Comparison of ENCODE assay signal across 17 cellular contexts in the genomic region with DNA sequence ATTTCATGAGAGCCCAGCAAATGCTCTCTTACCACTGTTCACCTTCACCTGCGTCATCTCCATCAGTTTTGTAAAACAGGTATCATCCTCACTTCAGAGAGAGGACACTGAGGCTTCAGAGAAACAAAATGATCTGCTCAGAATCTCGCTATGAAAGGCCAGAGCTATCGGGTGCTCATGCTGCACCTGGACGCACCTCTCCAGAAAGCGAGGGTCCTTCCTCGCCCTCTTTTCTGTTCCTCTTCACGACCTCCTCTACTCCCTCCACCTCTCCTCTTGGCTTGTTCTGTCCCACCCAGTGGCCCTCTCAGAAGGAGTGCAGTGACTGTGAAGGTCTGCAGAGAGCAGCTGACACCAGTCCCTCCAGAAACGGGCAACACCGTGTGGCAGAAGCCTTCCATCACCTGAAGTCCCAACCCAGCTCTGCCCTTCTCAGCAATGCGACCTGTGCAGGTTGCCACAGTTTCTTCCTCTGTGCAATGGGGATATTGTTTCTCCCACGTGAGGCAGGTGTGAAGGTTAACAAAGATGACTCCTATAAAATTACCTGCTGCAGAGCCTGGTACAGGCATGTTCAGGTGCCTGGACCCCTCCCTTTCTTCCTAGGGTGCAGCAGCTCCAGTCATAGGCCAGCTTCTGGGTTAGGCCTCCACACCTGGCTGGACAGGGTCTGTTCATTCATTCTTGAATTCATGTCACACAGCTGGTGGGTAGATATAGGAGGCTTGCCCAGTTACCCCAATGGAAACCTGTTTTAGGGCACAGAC. TPM values are rescaled to one million over a fixed set of nuclear protein-coding genes. Genes with fewer than 3 reads are reported as not detected.
DNase-seq lines count a peak whose midpoint lies in the region; TF ChIP-seq lines count a peak whose summit lies in the region.
"Had no signal": no experiment of that assay in that cellular context is flagged by ENCODE, and none has a peak within 500 bp of the region (broad histone marks: within the 10 kb centered on the region; RNA-seq: fewer than 3 reads in every experiment).

No MANE protein-coding gene starts in this region.

- no peak for TF ChIP-seq CTCF in DOHH2 (IDR thresholded peaks at IDR 0.05; ENCODE audit: low read depth, low read length, poor library complexity, severe bottlenecking)
- no peak for TF ChIP-seq CTCF in sigmoid colon (IDR thresholded peaks at IDR 0.05)
- no peak for TF ChIP-seq CTCF in testis (IDR thresholded peaks at IDR 0.05)

- peaks cover 39% of the 10 kb centered on the region for H3K4me1 ChIP-seq in DOHH2 (ENCODE audit: control insufficient read depth, low read length)
- H3K4me1 ChIP-seq in sigmoid colon, result peaks cover 0 to 29% (median 20%) of the 10 kb centered on the region in 4 donors
- H3K4me1 ChIP-seq in testis, result no peaks in the 10 kb centered on the region
- H3K4me1 ChIP-seq: HAP-1 had no signal

- H3K9me3 ChIP-seq in DOHH2 (ENCODE audit: control insufficient read depth, insufficient read depth, low read length), result no peaks in the 10 kb centered on the region
- no peaks in the 10 kb centered on the region for H3K9me3 ChIP-seq in sigmoid colon
- H3K9me3 ChIP-seq in testis, result no peaks in the 10 kb centered on the region
- H3K9me3 ChIP-seq: HAP-1, MG63 had no signal

- WGBS in sigmoid colon, 2 donors, result 86 to 95% methylated on average over 11 of the region's 11 CpGs
- 94 to 95% methylated on average over 11 of the region's 11 CpGs for WGBS in testis, 2 donors

- H3K36me3 ChIP-seq in DOHH2 (ENCODE audit: control insufficient read depth, low read length) (no peaks in the 10 kb centered on the region), sigmoid colon (no peaks in the 10 kb centered on the region), testis (ENCODE audit: low read depth, missing control alignments) (no peaks in the 10 kb centered on the region)
- H3K36me3 ChIP-seq: HAP-1, MG63 had no signal

- H4K20me1 ChIP-seq in DOHH2 (ENCODE audit: control insufficient read depth, insufficient read depth, low read depth, low read length), result no peaks in the 10 kb centered on the region

- H3K4me3 Mint-ChIP-seq in IgD-negative memory B cell, result peak overlapping the region in 2 of 4 donors; percentile 30 to 84
- H3K4me3 Mint-ChIP-seq: CD4-positive, CD25-positive, alpha-beta regulatory T cell had no signal

- DNase-seq in activated CD8-positive, alpha-beta memory T cell treated with anti-CD3 and anti-CD28 coated beads, Interleukin-2, amount 50 U/mL, for 48 hours, result peak; percentile 37
- DNase-seq in sigmoid colon, result peak; percentile 46
- no peak for DNase-seq in KG1 (lab: John Stamatoyannopoulos, UW)
- DNase-seq in inferior parietal cortex (ENCODE audit: extremely low spot score), result no peak
- DNase-seq in activated CD4-positive, alpha-beta T cell treated with anti-CD3 and anti-CD28 coated beads, Interleukin-2, amount 50 U/mL, for 1 hour, result no peak
- no peak for DNase-seq in testis
- DNase-seq: NCI-H1092 treated with DMSO at 0.1 percent for 48 hours, NCI-H2081 treated with DMSO at 0.1 percent for 48 hours, NCI-H524, OCI-M1, SIG-M5 had no signal

- peak overlapping the region in 2 of 3 donors; percentile 32 to 71 for H3K27ac Mint-ChIP-seq in IgD-negative memory B cell

- peaks cover 26 to 27% (median 27%) of the 10 kb centered on the region in 3 donors for H3K4me1 Mint-ChIP-seq in IgD-negative memory B cell

- H3K9me2 ChIP-seq in DOHH2 (replicated peaks; ENCODE audit: control insufficient read depth, low read length), result no peaks in the 10 kb centered on the region

- H3K4me3 ChIP-seq in DOHH2 (ENCODE audit: low read length), result no peak overlapping the region
- H3K4me3 ChIP-seq in sigmoid colon, result no peak overlapping the region
- H3K4me3 ChIP-seq in testis, result no peak overlapping the region
- H3K4me3 ChIP-seq: HAP-1, MG63 had no signal

- H3K36me3 Mint-ChIP-seq in IgD-negative memory B cell, result no peaks in the 10 kb centered on the region

- no peaks in the 10 kb centered on the region for H3K79me2 ChIP-seq in DOHH2 (ENCODE audit: control insufficient read depth, low read length)

- no peak for TF ChIP-seq POLR2A in sigmoid colon (IDR thresholded peaks at IDR 0.05)
- no peak for TF ChIP-seq POLR2A in testis (IDR thresholded peaks at IDR 0.05)

- no peaks in the 10 kb centered on the region for H3K27me3 Mint-ChIP-seq in IgD-negative memory B cell
- H3K27me3 Mint-ChIP-seq: CD4-positive, CD25-positive, alpha-beta regulatory T cell had no signal

- intact Hi-C loops in sigmoid colon (cut with DNase I) (no loop called here), testis (cut with DNase I; ENCODE audit: low total_unique reads) (no loop called here)

- no peak for TF ChIP-seq EP300 in sigmoid colon (IDR thresholded peaks at IDR 0.05)

- peak overlapping the region; percentile 77 for H3K4me2 ChIP-seq in DOHH2 (ENCODE audit: low read length)
- H3K4me2 ChIP-seq: KMS-11 had no signal

- H3K27ac ChIP-seq in DOHH2 (ENCODE audit: low read depth, low read length) (no peak overlapping the region), sigmoid colon (no peak overlapping the region), testis (no peak overlapping the region)
- H3K27ac ChIP-seq: KMS-11 had no signal

- H3K27me3 ChIP-seq in DOHH2 (ENCODE audit: control insufficient read depth, low read length), result no peaks in the 10 kb centered on the region
- no peaks in the 10 kb centered on the region for H3K27me3 ChIP-seq in sigmoid colon
- no peaks in the 10 kb centered on the region for H3K27me3 ChIP-seq in testis
- H3K27me3 ChIP-seq: MG63 had no signal

- peaks cover 14% of the 10 kb centered on the region for H3F3A ChIP-seq in DOHH2 (ENCODE audit: control insufficient read depth, insufficient read depth)

- peaks cover 0 to 1% (median 0%) of the 10 kb centered on the region in 3 donors for H3K9me3 Mint-ChIP-seq in IgD-negative memory B cell
- H3K9me3 Mint-ChIP-seq: CD4-positive, CD25-positive, alpha-beta regulatory T cell had no signal

RNA-seq across cellular contexts. Expression of gene ANGPTL2, which starts 45.3 kb away (rescaled TPM):
- 0.08 TPM for polyA plus RNA-seq in IgD-negative memory B cell
- total RNA-seq in sigmoid colon, result 100 to 1,000 TPM in 1 of 4 donors, 10 to 100 TPM in 3; 50.5 to 112 (median 78.8) TPM
- 10 to 100 TPM in 1 of 3 donors, 1 to 10 TPM in 1, under 1 TPM in 1; 0.69 to 14.7 (median 9.6) TPM for polyA plus RNA-seq in sigmoid colon
- 1 to 10 TPM; 2.4 TPM for total RNA-seq in testis
- 30.7 TPM for polyA plus RNA-seq in testis (ENCODE audit: insufficient read depth, low read depth, low replicate concordance)
- total RNA-seq: CD4-positive, CD25-positive, alpha-beta regulatory T cell had no signal
- polyA plus RNA-seq: CD4-positive, CD25-positive, alpha-beta regulatory T cell had no signal

Comparison
In these comparisons a context has a peak if more than half of its experiments do, and no peak if none do; other contexts are left out.
1. DNase-seq: peak in activated CD8-positive, alpha-beta memory T cell treated with anti-CD3 and anti-CD28 coated beads, Interleukin-2, amount 50 U/mL, for 48 hours (single experiment) and sigmoid colon (single experiment); none in KG1 (single experiment), inferior parietal cortex (single experiment), activated CD4-positive, alpha-beta T cell treated with anti-CD3 and anti-CD28 coated beads, Interleukin-2, amount 50 U/mL, for 1 hour (single experiment) and testis (single experiment).